29 cellular contexts compared by ENCODE assay signal in the genomic region with DNA sequence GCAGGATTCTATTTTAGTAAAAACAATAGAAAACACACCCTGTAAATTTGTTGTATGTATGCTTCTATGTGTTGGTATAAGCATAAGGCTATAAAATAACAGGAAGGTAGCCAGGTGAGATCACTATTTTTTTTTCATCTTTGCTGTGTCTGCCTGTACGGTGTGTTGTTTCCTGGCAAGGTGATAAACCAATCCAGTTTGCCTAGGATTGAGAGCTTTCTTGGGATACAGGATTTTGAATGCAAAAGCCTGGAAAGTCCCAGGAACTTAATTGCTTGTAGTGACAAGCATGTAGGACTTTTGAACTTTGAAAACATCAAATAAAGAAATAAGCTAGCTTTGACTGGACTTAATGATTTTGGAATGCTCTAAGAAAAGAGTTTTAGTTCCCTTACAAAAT.
"Had no signal": no experiment of that assay in that cellular context is flagged by ENCODE, and none has a peak within 500 bp of the region (broad histone marks: within the 10 kb centered on the region; RNA-seq: fewer than 3 reads in every experiment).

No MANE protein-coding gene starts in this region.

- H3K27me3 Mint-ChIP-seq: activated B cell treated with CpG ODN at 0.5 μM for 24 hours; activated CD8-positive, alpha-beta T cell treated with anti-CD3 and anti-CD28 coated beads for 36 hours; activated naive CD8-positive, alpha-beta T cell; activated T-helper 17 cell treated with anti-CD3 and anti-CD28 coated beads, Interleukin-2, amount 50 U/mL, for 72 hours; effector memory CD8-positive, alpha-beta T cell; T-helper 17 cell had no signal

- H3K4me1 ChIP-seq: esophagus muscularis mucosa, gastroesophageal sphincter had no signal

- H3K4me1 Mint-ChIP-seq: activated B cell treated with CpG ODN at 0.5 μM for 24 hours; activated T-helper 17 cell treated with anti-CD3 and anti-CD28 coated beads, Interleukin-2, amount 50 U/mL, for 72 hours; T-helper 17 cell had no signal

- H3K27me3 ChIP-seq: brain microvascular endothelial cell, esophagus muscularis mucosa, gastroesophageal sphincter had no signal

- H3K9me3 ChIP-seq: esophagus muscularis mucosa, gastroesophageal sphincter had no signal

- DNase-seq: activated B cell treated with CpG ODN at 0.5 μM for 24 hours; activated CD4-positive, alpha-beta T cell treated with anti-CD3 and anti-CD28 coated beads for 48 hours; activated CD4-positive, alpha-beta T cell treated with anti-CD3 and anti-CD28 coated beads, Interleukin-2, amount 50 U/mL, for 1 hour; activated CD4-positive, alpha-beta T cell treated with anti-CD3 and anti-CD28 coated beads, Interleukin-2, amount 50 U/mL, for 48 hours; activated CD8-positive, alpha-beta memory T cell treated with anti-CD3 and anti-CD28 coated beads for 24 hours; activated CD8-positive, alpha-beta T cell treated with anti-CD3 and anti-CD28 coated beads for 36 hours; activated effector memory CD4-positive, alpha-beta T cell treated with Interleukin-2 at 50 U/mL for 16 hours; activated gamma-delta T cell treated with Interleukin-2 at 50 U/mL for 16 hours; activated naive CD4-positive, alpha-beta T cell treated with anti-CD3 and anti-CD28 coated beads, Interleukin-2, amount 50 U/mL, for 16 hours; activated naive CD4-positive, alpha-beta T cell treated with Interleukin-2 at 50 U/mL for 16 hours; activated T-cell treated with anti-CD3 and anti-CD28 coated beads, Interleukin-2, amount 50 U/mL, for 4 hours; amniotic stem cell; anterior cingulate cortex; brain microvascular endothelial cell; caudate nucleus; cortex of kidney; dermis blood vessel endothelial cell; effector CD4-positive, alpha-beta T cell; effector memory CD8-positive, alpha-beta T cell; foreskin melanocyte; T-helper 1 cell; T-helper 17 cell; T1000; WERI-Rb-1 had no signal

- H3K4me3 ChIP-seq: esophagus muscularis mucosa, gastroesophageal sphincter had no signal

- H3K36me3 Mint-ChIP-seq: activated naive CD8-positive, alpha-beta T cell had no signal

- H3K27ac ChIP-seq: brain microvascular endothelial cell, esophagus muscularis mucosa, gastroesophageal sphincter, WERI-Rb-1 had no signal

- H3K27ac Mint-ChIP-seq: activated B cell treated with CpG ODN at 0.5 μM for 24 hours; activated CD8-positive, alpha-beta T cell treated with anti-CD3 and anti-CD28 coated beads for 36 hours; activated naive CD8-positive, alpha-beta T cell; activated T-helper 17 cell treated with anti-CD3 and anti-CD28 coated beads, Interleukin-2, amount 50 U/mL, for 72 hours; effector memory CD8-positive, alpha-beta T cell; T-helper 17 cell; T-helper 2 cell treated with Interferon-gamma antibody and Interleukin-4, amounts not matched to agents 5 μg/mL and 100 μg/mL, for 36 hours had no signal

- H3K4me3 Mint-ChIP-seq: activated B cell treated with CpG ODN at 0.5 μM for 24 hours; activated CD8-positive, alpha-beta T cell treated with anti-CD3 and anti-CD28 coated beads for 36 hours; activated naive CD8-positive, alpha-beta T cell; activated T-cell treated with anti-CD3 and anti-CD28 coated beads, Interleukin-2, amount 50 U/mL, for 4 hours; activated T-helper 17 cell treated with anti-CD3 and anti-CD28 coated beads, Interleukin-2, amount 50 U/mL, for 72 hours; effector memory CD8-positive, alpha-beta T cell; T-helper 17 cell; T-helper 2 cell treated with Interferon-gamma antibody and Interleukin-4, amounts not matched to agents 5 μg/mL and 100 μg/mL, for 36 hours had no signal

- H3K36me3 ChIP-seq: brain microvascular endothelial cell, esophagus muscularis mucosa, gastroesophageal sphincter, WERI-Rb-1 had no signal

- H3K9me3 Mint-ChIP-seq: activated B cell treated with CpG ODN at 0.5 μM for 24 hours; activated T-helper 17 cell treated with anti-CD3 and anti-CD28 coated beads, Interleukin-2, amount 50 U/mL, for 72 hours had no signal
